In genomic region chr11:2375341-2375853, GRCh38 we compare ENCODE assay signal across 13 cellular contexts. TPM values are rescaled to one million over a fixed set of nuclear protein-coding genes. Genes with fewer than 3 reads are reported as not detected.
DNase-seq lines count a peak whose midpoint lies in the region; ATAC-seq and TF ChIP-seq lines count a peak whose summit lies in the region.
"Had no signal": no experiment of that assay in that cellular context is flagged by ENCODE, and none has a peak within 500 bp of the region (broad histone marks: within the 10 kb centered on the region; RNA-seq: fewer than 3 reads in every experiment).

No MANE protein-coding gene starts in this region.

- H3K4me1 ChIP-seq in right lobe of liver (peaks cover 0 to 35% (median 18%) of the 10 kb centered on the region in 4 donors), transverse colon (peaks cover 17 to 38% (median 33%) of the 10 kb centered on the region in 4 donors), tibial artery (peaks cover 0 to 32% (median 25%) of the 10 kb centered on the region in 4 donors)

- no peak for TF ChIP-seq EP300 in transverse colon (IDR thresholded peaks at IDR 0.05; ENCODE audit: low read depth)

- in situ Hi-C loops in transverse colon (cut with MboI; ENCODE audit: low pct_ligation_motif_present in 1 of 4, low pct_unique_long_range_greater_than_20kb in 1 of 4, low sequenced_read_pairs in 3 of 4): no loop called here

- H3K27me3 Mint-ChIP-seq in stimulated activated memory B cell treated with anti-CD40 and anti-IgM and Interleukin-4, amounts not matched to agents 10 μg/mL and 1 μg/mL and 100 μg/mL, for 72 hours: no peaks in the 10 kb centered on the region

- DNase-seq in DMS53 (lab: John Stamatoyannopoulos, UW) (peak; percentile 38), DMS53 treated with DMSO at 0.1 percent for 48 hours (lab: John Stamatoyannopoulos, UW; ENCODE audit: unreplicated experiment) (no peak), cerebellar cortex (ENCODE audit: low spot score) (peak; percentile 33), right lobe of liver (peak; percentile 63 to 80 (median 70)), transverse colon (no peak), iPS-NIHi7 (ENCODE audit: extremely low spot score) (no peak), tibial artery (no peak)
- DNase-seq: 8988T; activated CD4-positive, alpha-beta T cell treated with anti-CD3 and anti-CD28 coated beads for 48 hours; DMS 273 treated with DMSO at 0.1 percent for 48 hours; Kasumi-1 had no signal

- intact Hi-C loops in right lobe of liver (cut with DNase I) (no loop called here), transverse colon (cut with DNase I; ENCODE audit: low total_unique reads) (no loop called here), tibial artery (cut with DNase I; ENCODE audit: low total_unique reads) (no loop called here)

- no peaks in the 10 kb centered on the region for H3K9me3 Mint-ChIP-seq in stimulated activated memory B cell treated with anti-CD40 and anti-IgM and Interleukin-4, amounts not matched to agents 10 μg/mL and 1 μg/mL and 100 μg/mL, for 72 hours

- no peak overlapping the region for H3K27ac Mint-ChIP-seq in stimulated activated memory B cell treated with anti-CD40 and anti-IgM and Interleukin-4, amounts not matched to agents 10 μg/mL and 1 μg/mL and 100 μg/mL, for 72 hours

- TF ChIP-seq POLR2A in right lobe of liver (IDR thresholded peaks at IDR 0.05): peak; percentile 37
- TF ChIP-seq POLR2A in transverse colon (IDR thresholded peaks at IDR 0.05): no peak

- no peaks in the 10 kb centered on the region for H3K36me3 ChIP-seq in right lobe of liver
- no peaks in the 10 kb centered on the region for H3K36me3 ChIP-seq in transverse colon
- H3K36me3 ChIP-seq in tibial artery: no peaks in the 10 kb centered on the region

- WGBS in right lobe of liver (ENCODE audit: insufficient coverage, low coverage, low lambda C conversion rate, missing lambda C conversion rate): 27% methylated on average over 4 of the region's 6 CpGs
- 53% methylated on average over 5 of the region's 6 CpGs; no CpG with 5 or more reads in 1 of the 2 donors for WGBS in transverse colon (ENCODE audit: low coverage in 1 of 2), 2 donors

- H3K9me3 ChIP-seq in right lobe of liver (no peaks in the 10 kb centered on the region), transverse colon (no peaks in the 10 kb centered on the region), tibial artery (no peaks in the 10 kb centered on the region)

- peak overlapping the region; percentile 14 for H3K4me3 Mint-ChIP-seq in stimulated activated memory B cell treated with anti-CD40 and anti-IgM and Interleukin-4, amounts not matched to agents 10 μg/mL and 1 μg/mL and 100 μg/mL, for 72 hours

- H3K27me3 ChIP-seq in right lobe of liver (no peaks in the 10 kb centered on the region), transverse colon (no peaks in the 10 kb centered on the region), tibial artery (no peaks in the 10 kb centered on the region)

- H3K4me1 Mint-ChIP-seq in stimulated activated memory B cell treated with anti-CD40 and anti-IgM and Interleukin-4, amounts not matched to agents 10 μg/mL and 1 μg/mL and 100 μg/mL, for 72 hours: peaks cover 31% of the 10 kb centered on the region

- no peaks in the 10 kb centered on the region for H3K36me3 Mint-ChIP-seq in stimulated activated memory B cell treated with anti-CD40 and anti-IgM and Interleukin-4, amounts not matched to agents 10 μg/mL and 1 μg/mL and 100 μg/mL, for 72 hours

- H3K27ac ChIP-seq in right lobe of liver (peak overlapping the region; percentile 18 to 98 (median 84)), transverse colon (no peak overlapping the region), tibial artery (no peak overlapping the region)
- H3K27ac ChIP-seq: epithelial cell of prostate had no signal

- H3K4me3 ChIP-seq in right lobe of liver (peak overlapping the region in 1 of 3 donors; percentile 98), transverse colon (no peak overlapping the region), tibial artery (no peak overlapping the region)

- peak; percentile 28 to 56 (median 50) for ATAC-seq in right lobe of liver
- ATAC-seq in stimulated activated memory B cell treated with anti-CD40 and anti-IgM and Interleukin-4, amounts not matched to agents 10 μg/mL and 1 μg/mL and 100 μg/mL, for 72 hours: no peak

- TF ChIP-seq CTCF in right lobe of liver (IDR thresholded peaks at IDR 0.05) (peak; percentile 16 to 38 (median 22)), transverse colon (IDR thresholded peaks at IDR 0.05) (no peak), tibial artery (IDR thresholded peaks at IDR 0.05) (no peak)

RNA-seq across cellular contexts. Expression of gene CD81, which starts 1.7 kb away (rescaled TPM):
- 100 to 1,000 TPM; 433 to 721 (median 528) TPM for total RNA-seq in right lobe of liver
- 100 to 1,000 TPM; 156 to 406 (median 255) TPM for total RNA-seq in transverse colon

RNA-seq across cellular contexts. Expression of gene TSSC4, which starts 25.2 kb away (rescaled TPM):
- total RNA-seq in right lobe of liver (10 to 100 TPM; 17.6 to 27.0 (median 19.5) TPM), transverse colon (10 to 100 TPM; 13.3 to 38.9 (median 36.0) TPM)

Comparison
In these comparisons a context has a peak if more than half of its experiments do, and no peak if none do; other contexts are left out.
1. DNase-seq: peak in DMS53 (single experiment), cerebellar cortex (single experiment) and right lobe of liver (3 of 3); none in DMS53 treated with DMSO at 0.1 percent for 48 hours (single experiment), transverse colon (single experiment), iPS-NIHi7 (single experiment) and tibial artery (0 of 2).
2. H3K27ac ChIP-seq: peak in right lobe of liver (3 of 3); none in transverse colon (0 of 4) and tibial artery (0 of 2).
3. CTCF ChIP-seq: peak in right lobe of liver (4 of 4); none in transverse colon (0 of 5) and tibial artery (0 of 2).